13 cellular contexts compared by ENCODE assay signal in the genomic region with DNA sequence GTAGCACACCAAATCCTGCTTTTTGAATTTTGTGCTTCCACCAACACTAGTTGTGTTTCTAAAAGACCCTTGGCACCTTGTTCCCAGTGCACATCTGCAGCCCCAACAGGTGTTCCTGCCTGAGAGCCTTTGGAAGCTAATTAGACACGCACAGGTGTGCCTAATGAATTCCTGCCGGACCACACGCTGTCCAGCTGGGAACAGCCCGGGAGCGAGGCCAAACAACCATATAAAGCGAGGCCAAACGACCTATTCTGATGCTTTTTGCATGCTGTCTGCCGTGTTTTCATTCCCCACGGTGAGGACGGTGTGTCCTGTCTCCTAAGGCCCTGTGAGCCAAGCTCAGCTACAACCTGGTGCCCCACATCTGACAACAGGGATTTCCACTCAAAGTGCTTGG.
"Had no signal": no experiment of that assay in that cellular context is flagged by ENCODE, and none has a peak within 500 bp of the region (broad histone marks: within the 10 kb centered on the region; RNA-seq: fewer than 3 reads in every experiment).

No MANE protein-coding gene starts in this region.

- H3K9me3 ChIP-seq: gastrocnemius medialis, left ventricle myocardium inferior, upper lobe of right lung had no signal

- H3K27me3 ChIP-seq: gastrocnemius medialis, upper lobe of right lung had no signal

- H3K36me3 ChIP-seq: gastrocnemius medialis, left ventricle myocardium inferior had no signal

- DNase-seq: activated CD4-positive, alpha-beta T cell treated with anti-CD3 and anti-CD28 coated beads for 1 hour; activated gamma-delta T cell treated with Interleukin-2 at 50 U/mL for 16 hours; activated naive CD8-positive, alpha-beta T cell treated with anti-CD3 and anti-CD28 coated beads for 36 hours; amniotic stem cell; effector CD8-positive, alpha-beta T cell; gastrocnemius medialis; head of caudate nucleus; left ventricle myocardium inferior; mammary epithelial cell; midbrain; stimulated activated naive B cell treated with anti-CD40 and anti-IgM and Interleukin-4, amounts not matched to agents 10 μg/mL and 1 μg/mL and 100 μg/mL, for 72 hours; upper lobe of right lung had no signal

- ATAC-seq: esophagus mucosa; gastrocnemius medialis; stimulated activated naive B cell treated with anti-CD40 and anti-IgM and Interleukin-4, amounts not matched to agents 10 μg/mL and 1 μg/mL and 100 μg/mL, for 72 hours; upper lobe of right lung had no signal

- H3K27ac ChIP-seq: gastrocnemius medialis, left ventricle myocardium inferior, upper lobe of right lung had no signal

- H3K4me3 ChIP-seq: gastrocnemius medialis, left ventricle myocardium inferior, upper lobe of right lung had no signal
